Comparison of ENCODE assay signal across 10 cellular contexts in the genomic region with DNA sequence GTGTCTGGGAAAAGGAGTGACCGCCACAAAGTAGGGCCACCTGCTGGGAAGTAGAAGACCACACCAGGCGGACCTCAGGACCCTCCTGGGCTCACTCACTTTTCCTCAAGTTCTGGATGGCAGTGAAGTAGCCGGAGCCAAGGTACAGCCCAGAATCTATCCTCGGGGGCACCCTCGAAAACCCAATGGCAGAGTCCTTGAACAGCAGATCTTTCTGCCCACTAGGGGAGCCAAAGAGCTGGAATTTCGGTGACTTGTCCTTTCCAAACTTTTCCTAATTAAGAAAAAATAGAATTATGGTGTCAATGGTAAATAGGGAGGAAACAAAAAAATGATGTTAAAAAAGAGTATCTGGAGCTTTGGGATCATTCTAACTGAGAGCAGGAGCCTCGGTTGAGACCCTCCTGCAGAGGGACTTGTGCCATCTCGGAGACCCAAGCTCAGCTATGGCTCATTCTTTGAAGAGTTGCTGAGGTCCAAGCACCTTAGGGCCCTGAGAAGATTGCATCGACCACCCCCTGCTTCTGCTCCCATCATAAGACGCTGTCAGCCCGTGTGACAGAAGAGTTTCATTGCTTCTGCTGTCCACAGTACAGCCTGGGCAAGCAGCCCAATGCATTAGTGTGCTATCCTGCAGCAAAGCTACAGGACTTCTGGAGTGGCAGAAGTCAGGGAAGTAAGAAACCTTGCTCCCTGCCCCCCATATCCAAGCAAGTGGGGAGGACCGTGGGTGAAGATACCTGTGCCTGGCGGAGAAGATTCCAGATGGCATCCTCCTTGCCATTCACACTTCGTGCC. TPM values are rescaled to one million over a fixed set of nuclear protein-coding genes. Genes with fewer than 3 reads are reported as not detected.
DNase-seq lines count a peak whose midpoint lies in the region; ATAC-seq, FAIRE-seq and TF ChIP-seq lines count a peak whose summit lies in the region.
"Had no signal": no experiment of that assay in that cellular context is flagged by ENCODE, and none has a peak within 500 bp of the region (broad histone marks: within the 10 kb centered on the region; RNA-seq: fewer than 3 reads in every experiment).

No MANE protein-coding gene starts in this region.

- TF ChIP-seq CTCF in CD8-positive, alpha-beta T cell (IDR thresholded peaks at IDR 0.05) = peak; percentile 33
- TF ChIP-seq CTCF in HFFc6 (IDR thresholded peaks at IDR 0.05) (peak; percentile 87), body of pancreas (IDR thresholded peaks at IDR 0.05) (peak; percentile 30 to 50 (median 47))

- no peak overlapping the region for H2BK120ac ChIP-seq in mesendoderm (ENCODE audit: low read depth, low read length)

- H4K8ac ChIP-seq in mesendoderm (ENCODE audit: low read depth, low read length) = no peak overlapping the region

- no peaks in the 10 kb centered on the region for H3K9me3 ChIP-seq in CD8-positive, alpha-beta T cell (ENCODE audit: low read length)
- no peaks in the 10 kb centered on the region for H3K9me3 ChIP-seq in body of pancreas

- FAIRE-seq in HTR-8/SVneo (lab: Jason Lieb, UNC) = no peak

- H3K27me3 ChIP-seq in CD8-positive, alpha-beta T cell (ENCODE audit: insufficient read depth, low read length) = no peaks in the 10 kb centered on the region
- H3K27me3 ChIP-seq in body of pancreas = no peaks in the 10 kb centered on the region
- no peaks in the 10 kb centered on the region for H3K27me3 ChIP-seq in mesendoderm (ENCODE audit: insufficient read depth, low read length, poor library complexity)

- no peak overlapping the region for H2BK5ac ChIP-seq in mesendoderm (ENCODE audit: low read length)

- no peaks in the 10 kb centered on the region for H3K36me3 ChIP-seq in CD8-positive, alpha-beta T cell (ENCODE audit: insufficient read depth, low read length)
- H3K36me3 ChIP-seq in body of pancreas (replicated peaks in 1 of 2; ENCODE audit: insufficient read depth in 1 of 2, low read depth in 2 of 2) = peaks cover 0 to 5% of the 10 kb centered on the region in 2 donors
- H3K36me3 ChIP-seq in mesendoderm (ENCODE audit: control insufficient read depth, insufficient read depth, low read length) = no peaks in the 10 kb centered on the region

- peaks cover 3% of the 10 kb centered on the region for H3K4me1 Mint-ChIP-seq in CD8-positive, alpha-beta T cell (ENCODE audit: low read depth)
- H3K4me1 Mint-ChIP-seq in HFFc6 (ENCODE audit: low read depth) = no peaks in the 10 kb centered on the region
- no peaks in the 10 kb centered on the region for H3K4me1 Mint-ChIP-seq in activated naive CD4-positive, alpha-beta T cell treated with anti-CD3 and anti-CD28 coated beads, Interleukin-2, amount 10 ng/mL, durations not matched to agents 7 days and 5 days

- no peak overlapping the region for H3K4me3 ChIP-seq in CD8-positive, alpha-beta T cell (ENCODE audit: low read depth, low read length)
- H3K4me3 ChIP-seq in body of pancreas (no peak overlapping the region), mesendoderm (ENCODE audit: low read length) (no peak overlapping the region)

- DNase-seq in CD8-positive, alpha-beta T cell = no peak
- no peak for DNase-seq in HFFc6
- peak in 2 of 4 donors; percentile 23 to 33 for DNase-seq in body of pancreas
- peak; percentile 40 for DNase-seq in mesendoderm
- no peak for DNase-seq in activated naive CD4-positive, alpha-beta T cell treated with anti-CD3 and anti-CD28 coated beads, Interleukin-2, amount 10 ng/mL, durations not matched to agents 7 days and 5 days
- DNase-seq in HTR-8/SVneo (ENCODE audit: insufficient read length, low spot score) = no peak
- DNase-seq: activated B cell treated with CpG ODN at 0.5 μM for 24 hours had no signal

- H3K27ac Mint-ChIP-seq in CD8-positive, alpha-beta T cell = no peak overlapping the region
- no peak overlapping the region for H3K27ac Mint-ChIP-seq in HFFc6
- no peak overlapping the region for H3K27ac Mint-ChIP-seq in activated naive CD4-positive, alpha-beta T cell treated with anti-CD3 and anti-CD28 coated beads, Interleukin-2, amount 10 ng/mL, durations not matched to agents 7 days and 5 days
- H3K27ac Mint-ChIP-seq: activated B cell treated with CpG ODN at 0.5 μM for 24 hours had no signal

- POLR2A ChIA-PET in CD8-positive, alpha-beta T cell (lab: Charles Lee) = no interaction called here

- no peak overlapping the region for H3K4me3 Mint-ChIP-seq in CD8-positive, alpha-beta T cell
- no peak overlapping the region for H3K4me3 Mint-ChIP-seq in HFFc6
- no peak overlapping the region for H3K4me3 Mint-ChIP-seq in activated naive CD4-positive, alpha-beta T cell treated with anti-CD3 and anti-CD28 coated beads, Interleukin-2, amount 10 ng/mL, durations not matched to agents 7 days and 5 days
- H3K4me3 Mint-ChIP-seq: activated B cell treated with CpG ODN at 0.5 μM for 24 hours had no signal

- no peak overlapping the region for H3K9ac ChIP-seq in mesendoderm (ENCODE audit: low read length)

- no peak overlapping the region for H3K18ac ChIP-seq in mesendoderm (ENCODE audit: low read length)

- peaks cover 13% of the 10 kb centered on the region for H3K27me3 Mint-ChIP-seq in CD8-positive, alpha-beta T cell (ENCODE audit: low read depth)
- peaks cover 40% of the 10 kb centered on the region for H3K27me3 Mint-ChIP-seq in HFFc6 (ENCODE audit: insufficient read depth)
- H3K27me3 Mint-ChIP-seq in activated naive CD4-positive, alpha-beta T cell treated with anti-CD3 and anti-CD28 coated beads, Interleukin-2, amount 10 ng/mL, durations not matched to agents 7 days and 5 days = peaks cover 56% of the 10 kb centered on the region

- 68 to 72% methylated on average over 12 to 14 of the region's 14 CpGs for WGBS in body of pancreas, 2 donors
- no CpG with 5 or more reads among the region's 14 CpGs for WGBS in mesendoderm (ENCODE audit: extremely low coverage, insufficient coverage, low lambda C conversion rate)

- H2AK5ac ChIP-seq in mesendoderm (ENCODE audit: low read length) = no peak overlapping the region

- H2BK15ac ChIP-seq in mesendoderm (replicated peaks; ENCODE audit: low read depth) = no peak overlapping the region

- H3K4me1 ChIP-seq in CD8-positive, alpha-beta T cell (ENCODE audit: insufficient read depth, low read length) = no peaks in the 10 kb centered on the region
- H3K4me1 ChIP-seq in body of pancreas = no peaks in the 10 kb centered on the region
- no peaks in the 10 kb centered on the region for H3K4me1 ChIP-seq in mesendoderm (ENCODE audit: control insufficient read depth, low read depth, low read length)

- ATAC-seq in CD8-positive, alpha-beta T cell = no peak
- ATAC-seq in body of pancreas (no peak), GM21786 (IDR thresholded peaks at IDR 0.05; ENCODE audit: unreplicated experiment) (no peak), HG03175 (IDR thresholded peaks at IDR 0.05; ENCODE audit: unreplicated experiment) (no peak)

- intact Hi-C loops in CD8-positive, alpha-beta T cell (cut with DNase I, micrococcal nuclease) = no loop called here
- intact Hi-C loops in body of pancreas (cut with DNase I) = no loop called here

- no peak overlapping the region for H3K4me2 ChIP-seq in mesendoderm (ENCODE audit: low read length)

- H3K36me3 Mint-ChIP-seq in CD8-positive, alpha-beta T cell = no peaks in the 10 kb centered on the region
- no peaks in the 10 kb centered on the region for H3K36me3 Mint-ChIP-seq in HFFc6 (ENCODE audit: low read depth)
- H3K36me3 Mint-ChIP-seq in activated naive CD4-positive, alpha-beta T cell treated with anti-CD3 and anti-CD28 coated beads, Interleukin-2, amount 10 ng/mL, durations not matched to agents 7 days and 5 days = no peaks in the 10 kb centered on the region

- H3K23ac ChIP-seq in mesendoderm (ENCODE audit: low read length) = no peak overlapping the region

- no peaks in the 10 kb centered on the region for H3K9me3 Mint-ChIP-seq in CD8-positive, alpha-beta T cell
- H3K9me3 Mint-ChIP-seq in HFFc6 = no peaks in the 10 kb centered on the region
- no peaks in the 10 kb centered on the region for H3K9me3 Mint-ChIP-seq in activated naive CD4-positive, alpha-beta T cell treated with anti-CD3 and anti-CD28 coated beads, Interleukin-2, amount 10 ng/mL, durations not matched to agents 7 days and 5 days
- H3K9me3 Mint-ChIP-seq: activated B cell treated with CpG ODN at 0.5 μM for 24 hours had no signal

- no peak overlapping the region for H4K5ac ChIP-seq in mesendoderm (ENCODE audit: low read length)

- TF ChIP-seq POLR2A in body of pancreas (IDR thresholded peaks at IDR 0.05) = no peak

- no peaks in the 10 kb centered on the region for H3K79me2 ChIP-seq in mesendoderm (ENCODE audit: control insufficient read depth, insufficient read depth, low read length)

- no peaks in the 10 kb centered on the region for H3K79me1 ChIP-seq in mesendoderm (ENCODE audit: low read length)

- no peak overlapping the region for H3K27ac ChIP-seq in CD8-positive, alpha-beta T cell (ENCODE audit: low read depth, low read length)
- H3K27ac ChIP-seq in body of pancreas (no peak overlapping the region), mesendoderm (ENCODE audit: low read depth, low read length) (no peak overlapping the region)

- CTCF ChIA-PET in CD8-positive, alpha-beta T cell (lab: Charles Lee) = interaction anchor here (1.0 to 2.1 kb wide), 5 partner anchors 11 to 180 kb away, joined by 3 to 7 read pairs (median 4); no protein-coding TSS in a partner anchor
- CTCF ChIA-PET in activated naive CD4-positive, alpha-beta T cell treated with anti-CD3 and anti-CD28 coated beads, Interleukin-2, amount 10 ng/mL, durations not matched to agents 7 days and 5 days (lab: Charles Lee) = interaction anchor here (1.0 to 1.8 kb wide), 6 partner anchors 9 to 42 kb away, joined by 3 to 7 read pairs (median 4); no protein-coding TSS in a partner anchor

- H3K4ac ChIP-seq in mesendoderm (ENCODE audit: low read depth, low read length) = no peak overlapping the region

- no peak overlapping the region for H3K56ac ChIP-seq in mesendoderm (ENCODE audit: low read length)

RNA-seq across cellular contexts. Expression of a gene that starts 14.8 kb away (rescaled TPM):
- not detected for total RNA-seq in CD8-positive, alpha-beta T cell
- under 1 TPM in 1 of 6 experiments, not detected in 5; 0.40 TPM for total RNA-seq in HFFc6 (2021; fragmentation: NEBNext Ultra II Directional; extraction: Animal tissue kit (Norgen Biotek cat#: 25700))
- total RNA-seq in body of pancreas = 1 to 10 TPM; 8.8 to 8.9 TPM
- polyA plus RNA-seq in mesendoderm (2013, experiment 1 of 2) = 0.39 TPM
- polyA plus RNA-seq in mesendoderm (2013, experiment 2 of 2) = 0.36 TPM
- total RNA-seq: activated B cell treated with CpG ODN at 0.5 μM for 24 hours, pulmonary artery endothelial cell had no signal

RNA-seq across cellular contexts. Expression of a gene that starts 42.9 kb away (rescaled TPM):
- total RNA-seq in CD8-positive, alpha-beta T cell = 1 to 10 TPM; 5.3 to 6.6 TPM
- total RNA-seq in HFFc6 (2021; fragmentation: NEBNext Ultra II Directional; extraction: Animal tissue kit (Norgen Biotek cat#: 25700)) = under 1 TPM in 2 of 6 experiments, not detected in 4; 0.12 to 0.21 TPM
- 1 to 10 TPM in 1 of 2 donors, not detected in 1; 1.3 TPM for total RNA-seq in body of pancreas
- 0.04 TPM for polyA plus RNA-seq in mesendoderm (2013, experiment 1 of 2)
- polyA plus RNA-seq in mesendoderm (2013, experiment 2 of 2) = not detected

RNA-seq across cellular contexts. Expression of a gene that starts 47.8 kb away (rescaled TPM):
- total RNA-seq in CD8-positive, alpha-beta T cell = not detected
- not detected for total RNA-seq in HFFc6 (2021; fragmentation: NEBNext Ultra II Directional; extraction: Animal tissue kit (Norgen Biotek cat#: 25700))
- total RNA-seq in body of pancreas = not detected
- polyA plus RNA-seq in mesendoderm (2013, experiment 1 of 2) = 0.10 TPM
- polyA plus RNA-seq in mesendoderm (2013, experiment 2 of 2) = 0.11 TPM
- total RNA-seq: activated B cell treated with CpG ODN at 0.5 μM for 24 hours, pulmonary artery endothelial cell had no signal

Comparison
In these comparisons a context has a peak if more than half of its experiments do, and no peak if none do; other contexts are left out.
1. CTCF ChIP-seq: peak in every context shown above with its lines; median percentile 87 in HFFc6; 47 in body of pancreas; 33 in CD8-positive, alpha-beta T cell.
2. RNA of a gene that starts 14.8 kb away (total RNA-seq): 8.8 to 8.9 TPM in body of pancreas; not detected in CD8-positive, alpha-beta T cell and 0.40 TPM in HFFc6; every median in the first group is over 4 times any median in the second.